ENCODE assay signal across 11 cellular contexts in genomic region chr16:75249441-75249840, GRCh38. TPM values are rescaled to one million over a fixed set of nuclear protein-coding genes. Genes with fewer than 3 reads are reported as not detected.
DNase-seq lines count a peak whose midpoint lies in the region; ATAC-seq and TF ChIP-seq lines count a peak whose summit lies in the region.
"Had no signal": no experiment of that assay in that cellular context is flagged by ENCODE, and none has a peak within 500 bp of the region (broad histone marks: within the 10 kb centered on the region; RNA-seq: fewer than 3 reads in every experiment).

No MANE protein-coding gene starts in this region.

- no peak overlapping the region for H3K27ac Mint-ChIP-seq in activated naive CD8-positive, alpha-beta T cell
- H3K27ac Mint-ChIP-seq in activated naive CD8-positive, alpha-beta T cell treated with anti-CD3 and anti-CD28 coated beads, Interleukin-2, amount 50 U/mL, for 24 hours: no peak overlapping the region

- no peak for TF ChIP-seq POLR2A in uterus (IDR thresholded peaks at IDR 0.05)

- TF ChIP-seq RAD21 in neural cell (conservative IDR thresholded peaks at IDR 0.05): no peak

- no peaks in the 10 kb centered on the region for H3K36me3 Mint-ChIP-seq in activated naive CD8-positive, alpha-beta T cell
- no peaks in the 10 kb centered on the region for H3K36me3 Mint-ChIP-seq in activated naive CD8-positive, alpha-beta T cell treated with anti-CD3 and anti-CD28 coated beads, Interleukin-2, amount 50 U/mL, for 24 hours (ENCODE audit: low read depth)

- no peaks in the 10 kb centered on the region for H3K9me2 ChIP-seq in neural cell (ENCODE audit: insufficient read depth, low read length)

- H3K9me3 ChIP-seq in neural cell (ENCODE audit: low read length) (no peaks in the 10 kb centered on the region), uterus (no peaks in the 10 kb centered on the region)

- no peak for DNase-seq in activated naive CD8-positive, alpha-beta T cell treated with anti-CD3 and anti-CD28 coated beads, Interleukin-2, amount 50 U/mL, for 24 hours
- DNase-seq in epithelial cell of esophagus (ENCODE audit: low read depth) (no peak), uterus (no peak), NCI-H2227 treated with DMSO at 0.1 percent for 48 hours (lab: John Stamatoyannopoulos, UW) (no peak), NOMO-1 (lab: John Stamatoyannopoulos, UW; ENCODE audit: unreplicated experiment in 2 of 2) (no peak), GM10266 (ENCODE audit: extremely low spot score) (no peak)
- DNase-seq: activated CD4-positive, alpha-beta T cell treated with anti-CD3 and anti-CD28 coated beads for 4 hours; NCI-H1105; stimulated activated naive CD8-positive, alpha-beta T cell treated with anti-CD3 and anti-CD28 coated beads, Interleukin-15, Interleukin-2, amounts not matched to agents 100 U/mL and 50 U/mL, for 24 hours had no signal

- H3K4me3 ChIP-seq in epithelial cell of esophagus (ENCODE audit: low read length) (peak overlapping the region; percentile 2), neural cell (ENCODE audit: low read length) (peak overlapping the region; percentile 83), uterus (no peak overlapping the region)

- H3K4me1 ChIP-seq in uterus: peaks cover 29 to 81% of the 10 kb centered on the region in 2 donors

- no peak for ATAC-seq in activated naive CD8-positive, alpha-beta T cell treated with anti-CD3 and anti-CD28 coated beads, Interleukin-2, amount 50 U/mL, for 24 hours
- ATAC-seq: stimulated activated naive CD8-positive, alpha-beta T cell treated with anti-CD3 and anti-CD28 coated beads, Interleukin-15, Interleukin-2, amounts not matched to agents 100 U/mL and 50 U/mL, for 24 hours had no signal

- H3K27me3 ChIP-seq in neural cell (ENCODE audit: insufficient read depth, low read depth, low read length): no peaks in the 10 kb centered on the region
- no peaks in the 10 kb centered on the region for H3K27me3 ChIP-seq in uterus

- H3K36me3 ChIP-seq in neural cell (ENCODE audit: insufficient read depth, low read length) (no peaks in the 10 kb centered on the region), uterus (no peaks in the 10 kb centered on the region)

- no peaks in the 10 kb centered on the region for H3F3A ChIP-seq in neural cell (ENCODE audit: insufficient read depth, low read length, poor library complexity, severe bottlenecking)

- no peak overlapping the region for H3K27ac ChIP-seq in neural cell (ENCODE audit: low read length)
- peak overlapping the region; percentile 82 to 97 for H3K27ac ChIP-seq in uterus

- no peak overlapping the region for H2AFZ ChIP-seq in neural cell (ENCODE audit: low read depth, low read length)

- intact Hi-C loops in uterus (cut with DNase I; ENCODE audit: low total_unique reads): no loop called here

- H3K9me3 Mint-ChIP-seq in activated naive CD8-positive, alpha-beta T cell (ENCODE audit: low read depth): no peaks in the 10 kb centered on the region
- no peaks in the 10 kb centered on the region for H3K9me3 Mint-ChIP-seq in activated naive CD8-positive, alpha-beta T cell treated with anti-CD3 and anti-CD28 coated beads, Interleukin-2, amount 50 U/mL, for 24 hours

- peaks cover 33% of the 10 kb centered on the region for H3K79me2 ChIP-seq in neural cell (replicated peaks; ENCODE audit: insufficient read depth, low read length)

- TF ChIP-seq CTCF in epithelial cell of esophagus (IDR thresholded peaks at IDR 0.05; ENCODE audit: insufficient read depth, low read depth, low read length, missing control alignments) (no peak), neural cell (IDR thresholded peaks at IDR 0.05; ENCODE audit: poor library complexity, severe bottlenecking) (no peak), uterus (IDR thresholded peaks at IDR 0.05) (no peak), GM10266 (IDR thresholded peaks at IDR 0.05; ENCODE audit: control insufficient read depth, insufficient read depth, low read depth, missing control alignments) (no peak)

- TF ChIP-seq EP300 in neural cell (conservative IDR thresholded peaks at IDR 0.05; ENCODE audit: poor library complexity, severe bottlenecking): no peak

- peaks cover 12% of the 10 kb centered on the region for H3K27me3 Mint-ChIP-seq in activated naive CD8-positive, alpha-beta T cell
- peaks cover 49% of the 10 kb centered on the region for H3K27me3 Mint-ChIP-seq in activated naive CD8-positive, alpha-beta T cell treated with anti-CD3 and anti-CD28 coated beads, Interleukin-2, amount 50 U/mL, for 24 hours

- H3K4me2 ChIP-seq in neural cell (ENCODE audit: low read length): no peak overlapping the region

- peaks cover 8% of the 10 kb centered on the region for H4K20me1 ChIP-seq in neural cell (ENCODE audit: insufficient read depth)

- H3K4me1 Mint-ChIP-seq in activated naive CD8-positive, alpha-beta T cell (ENCODE audit: low read depth): peaks cover 6% of the 10 kb centered on the region
- H3K4me1 Mint-ChIP-seq in activated naive CD8-positive, alpha-beta T cell treated with anti-CD3 and anti-CD28 coated beads, Interleukin-2, amount 50 U/mL, for 24 hours: peaks cover 9% of the 10 kb centered on the region

- peak overlapping the region; percentile 65 for H3K4me3 Mint-ChIP-seq in activated naive CD8-positive, alpha-beta T cell
- H3K4me3 Mint-ChIP-seq in activated naive CD8-positive, alpha-beta T cell treated with anti-CD3 and anti-CD28 coated beads, Interleukin-2, amount 50 U/mL, for 24 hours: no peak overlapping the region

- no peak overlapping the region for H3K9ac ChIP-seq in neural cell (ENCODE audit: low read length)

TF ChIP-seq in neural cell, 6 proteins besides CTCF, POLR2A, EP300 and RAD21:
- TF ChIP-seq REST (IDR thresholded peaks at IDR 0.05; ENCODE audit: borderline replicate concordance) (no peak), TAF1 (IDR thresholded peaks at IDR 0.05; ENCODE audit: low read depth) (no peak), MXI1 (conservative IDR thresholded peaks at IDR 0.05; ENCODE audit: poor library complexity, severe bottlenecking) (no peak), EZH2 (IDR thresholded peaks at IDR 0.05; ENCODE audit: borderline replicate concordance, insufficient read depth, low read length, poor library complexity, severe bottlenecking) (no peak), POLR2AphosphoS5 (IDR thresholded peaks at IDR 0.05) (no peak), SMC3 (conservative IDR thresholded peaks at IDR 0.05; ENCODE audit: poor library complexity) (no peak)

RNA-seq across cellular contexts. Expression of gene BCAR1, which starts 2.0 kb away (rescaled TPM):
- polyA plus RNA-seq in neural cell: 38.9 and 39.1 TPM in 2 replicates
- 45.6 and 47.5 TPM in 2 replicates for polyA minus RNA-seq in neural cell
- 100 to 1,000 TPM in 1 of 4 donors, 10 to 100 TPM in 3; 42.8 to 104 (median 47.2) TPM for total RNA-seq in uterus

RNA-seq across cellular contexts. Expression of gene CTRB1, which starts 30.7 kb away (rescaled TPM):
- 1.2 TPM in 1 of 2 replicates, not detected in the other for polyA plus RNA-seq in neural cell
- not detected in 2 replicates for polyA minus RNA-seq in neural cell
- not detected for total RNA-seq in uterus

RNA-seq across cellular contexts. Expression of gene CTRB2, which starts 42.5 kb away (rescaled TPM):
- polyA plus RNA-seq in neural cell: not detected in 2 replicates
- polyA minus RNA-seq in neural cell: not detected in 2 replicates
- not detected for total RNA-seq in uterus

Comparison
In these comparisons a context has a peak if more than half of its experiments do, and no peak if none do; other contexts are left out.
1. H3K4me3 ChIP-seq: peak in epithelial cell of esophagus (single experiment) and neural cell (single experiment); none in uterus (0 of 2).